Comparison of ENCODE assay signal across 15 cellular contexts in genomic region chr5:760363-761205, GRCh38. TPM values are rescaled to one million over a fixed set of nuclear protein-coding genes. Genes with fewer than 3 reads are reported as not detected.
DNase-seq lines count a peak whose midpoint lies in the region; ATAC-seq, FAIRE-seq and TF ChIP-seq lines count a peak whose summit lies in the region.
"Had no signal": no experiment of that assay in that cellular context is flagged by ENCODE, and none has a peak within 500 bp of the region (broad histone marks: within the 10 kb centered on the region; RNA-seq: fewer than 3 reads in every experiment).

No MANE protein-coding gene starts in this region.

- H3K27ac Mint-ChIP-seq in T-helper 17 cell, result peak overlapping the region; percentile 99
- H3K27ac Mint-ChIP-seq: brain had no signal

- H3K4me3 ChIP-seq in heart left ventricle (no peak overlapping the region), heart right ventricle (no peak overlapping the region), HepG2 (replicated peaks in 1 of 3; ENCODE audit: insufficient read depth in 1 of 3, low read depth in 2 of 3, low read length in 3 of 3) (no peak overlapping the region), upper lobe of left lung (no peak overlapping the region)

- POLR2A ChIA-PET in HepG2 (lab: Yijun Ruan, JAX), result no interaction called here

- H3K79me2 ChIP-seq in HepG2 (ENCODE audit: insufficient read depth, low read length), result no peaks in the 10 kb centered on the region

- in situ Hi-C loops in HepG2 (cut with HindIII; ENCODE audit: extremely low pct_ligation_motif_present, low pct_unique_long_range_greater_than_20kb), result no loop called here

- no peak for FAIRE-seq in HepG2 (lab: Jason Lieb, UNC)
- FAIRE-seq: small intestine had no signal

- TF ChIP-seq EP300 in HepG2 (IDR thresholded peaks at IDR 0.05; ENCODE audit: low read depth in 2 of 2, low read length in 2 of 2), result no peak
- TF ChIP-seq EP300 in HepG2 (CRISPR knock-in tag; IDR thresholded peaks at IDR 0.05; ENCODE audit: borderline replicate concordance), result no peak
- no peak for TF ChIP-seq EP300 in upper lobe of left lung (IDR thresholded peaks at IDR 0.05)

- no peak for TF ChIP-seq CTCF in heart left ventricle (IDR thresholded peaks at IDR 0.05)
- no peak for TF ChIP-seq CTCF in heart right ventricle (IDR thresholded peaks at IDR 0.05)
- TF ChIP-seq CTCF in HepG2 (CRISPR knock-in tag; IDR thresholded peaks at IDR 0.05), result no peak
- no peak for TF ChIP-seq CTCF in upper lobe of left lung (IDR thresholded peaks at IDR 0.05)

- BruUV-seq in HepG2 (replicated peaks; lab: Mats Ljungman, UMichigan), result no TSS peak

- no peak for TF ChIP-seq RAD21 in HepG2 (CRISPR knock-in tag; IDR thresholded peaks at IDR 0.05)

- H3K9me3 ChIP-seq in heart left ventricle, result no peaks in the 10 kb centered on the region
- H3K9me3 ChIP-seq in heart right ventricle, result peaks cover 0 to 4% (median 0%) of the 10 kb centered on the region in 11 donors
- H3K9me3 ChIP-seq in T-helper 17 cell (ENCODE audit: control insufficient read depth, low read length, poor library complexity, severe bottlenecking), result no peaks in the 10 kb centered on the region
- H3K9me3 ChIP-seq in HepG2 (ENCODE audit: low read length), result no peaks in the 10 kb centered on the region
- H3K9me3 ChIP-seq in upper lobe of left lung, result no peaks in the 10 kb centered on the region

- H3K9ac ChIP-seq in HepG2 (ENCODE audit: insufficient read depth, low read depth, low read length), result no peak overlapping the region

- no peaks in the 10 kb centered on the region for H3K36me3 Mint-ChIP-seq in T-helper 17 cell (ENCODE audit: low read depth)

- no peak overlapping the region for H2AFZ ChIP-seq in HepG2 (ENCODE audit: low read length)

- TF ChIP-seq POLR2A in heart left ventricle (IDR thresholded peaks at IDR 0.05) (no peak), HepG2 (IDR thresholded peaks at IDR 0.05; ENCODE audit: insufficient read depth in 1 of 2, low read depth in 2 of 2, low read length in 2 of 2) (no peak), upper lobe of left lung (IDR thresholded peaks at IDR 0.05) (no peak)

- ATAC-seq in heart left ventricle (no peak), heart right ventricle (no peak), T-helper 17 cell (no peak), HepG2 (no peak), upper lobe of left lung (ENCODE audit: low FRiP score in 2 of 2) (no peak)

- CTCF ChIA-PET in HepG2 (lab: Yijun Ruan, JAX; ENCODE audit: low intra/inter-chr PET ratio, low total read pairs), result no interaction called here

- H3K4me1 Mint-ChIP-seq in T-helper 17 cell, result peaks cover 21% of the 10 kb centered on the region

- H3K4me1 ChIP-seq in heart left ventricle (peaks cover 5 to 61% (median 37%) of the 10 kb centered on the region in 12 donors), heart right ventricle (peaks cover 23 to 55% (median 38%) of the 10 kb centered on the region in 9 donors), HepG2 (ENCODE audit: insufficient read depth, low read length) (peaks cover 47% of the 10 kb centered on the region), upper lobe of left lung (peaks cover 29 to 54% (median 35%) of the 10 kb centered on the region in 4 donors)

- DNase-seq in heart left ventricle (peak in 4 of 5 donors; percentile 31 to 40 (median 36)), heart right ventricle (no peak), T-helper 17 cell (no peak), HepG2 (ENCODE audit: low spot score) (no peak), upper lobe of left lung (peak; percentile 28 to 51), NCI-H128 (lab: John Stamatoyannopoulos, UW; ENCODE audit: unreplicated experiment) (no peak), SHP77 treated with DMSO at 0.1 percent for 48 hours (lab: John Stamatoyannopoulos, UW) (no peak), dermis blood vessel endothelial cell (no peak)
- DNase-seq: effector CD8-positive, alpha-beta T cell; NCI-H1694 treated with DMSO at 0.1 percent for 48 hours; OCI-M1; small intestine; SW 1271 had no signal

- no peaks in the 10 kb centered on the region for H3K27me3 ChIP-seq in heart left ventricle
- H3K27me3 ChIP-seq in heart right ventricle, result no peaks in the 10 kb centered on the region
- peaks cover 3 to 57% of the 10 kb centered on the region in 2 experiments for H3K27me3 ChIP-seq in HepG2 (ENCODE audit: control insufficient read depth in 1 of 2, insufficient read depth in 2 of 2, low read length in 2 of 2)
- H3K27me3 ChIP-seq in upper lobe of left lung, result no peaks in the 10 kb centered on the region

- H3K27ac ChIP-seq in heart left ventricle, result peak overlapping the region in 4 of 12 donors; percentile 79 to 92 (median 87)
- H3K27ac ChIP-seq in heart right ventricle, result peak overlapping the region in 3 of 10 donors; percentile 83 to 89 (median 88)
- H3K27ac ChIP-seq in HepG2 (ENCODE audit: extremely low read length, insufficient read depth, low read length), result no peak overlapping the region
- peak overlapping the region in 1 of 4 donors; percentile 12 for H3K27ac ChIP-seq in upper lobe of left lung

- H4K20me1 ChIP-seq in HepG2 (ENCODE audit: insufficient read depth, low read length), result no peaks in the 10 kb centered on the region

- intact Hi-C loops in heart left ventricle (cut with DNase I) (loop anchor here in 3 of 10 donors (5.0 to 10.0 kb wide), 2 partner anchors 84 to 88 kb away; no protein-coding TSS in a partner anchor), heart right ventricle (cut with DNase I) (no loop called here), HepG2 (cut with micrococcal nuclease; ENCODE audit: unreplicated experiment) (no loop called here)

- H3K36me3 ChIP-seq in heart left ventricle (peaks cover 0 to 30% (median 0%) of the 10 kb centered on the region in 9 donors), heart right ventricle (peaks cover 0 to 18% (median 0%) of the 10 kb centered on the region in 9 donors), HepG2 (replicated peaks in 1 of 2; ENCODE audit: control insufficient read depth in 1 of 2, insufficient read depth in 2 of 2, low read length in 2 of 2) (no peaks in the 10 kb centered on the region), upper lobe of left lung (peaks cover 0 to 3% (median 1%) of the 10 kb centered on the region in 4 donors)

- no peak overlapping the region for H3K4me2 ChIP-seq in HepG2 (ENCODE audit: low read depth, low read length)

- 96 to 98% (median 97%) methylated on average over 29 to 31 of the region's 31 CpGs for WGBS in heart left ventricle, 4 donors
- WGBS in heart right ventricle, 2 donors, result 96 to 97% methylated on average over 31 of the region's 31 CpGs
- WGBS in HepG2 (ENCODE audit: low lambda C conversion rate), result 62% methylated on average over 27 of the region's 31 CpGs
- 96 to 98% methylated on average over 28 to 31 of the region's 31 CpGs for WGBS in upper lobe of left lung, 2 donors

- no peaks in the 10 kb centered on the region for H3K27me3 Mint-ChIP-seq in T-helper 17 cell
- H3K27me3 Mint-ChIP-seq: brain had no signal

- H3K4me3 Mint-ChIP-seq in T-helper 17 cell, result no peak overlapping the region
- H3K4me3 Mint-ChIP-seq: brain had no signal

TF ChIP-seq in HepG2, 621 proteins besides CTCF, POLR2A, EP300 and RAD21 (continues in another document):
- TF ChIP-seq ZBTB7A (CRISPR knock-in tag; IDR thresholded peaks at IDR 0.05), result no peak
- TF ChIP-seq ZNF704 (CRISPR knock-in tag; IDR thresholded peaks at IDR 0.05; ENCODE audit: borderline replicate concordance), result no peak

RNA-seq across cellular contexts. Expression of gene ZDHHC11B, which starts 23.9 kb away (rescaled TPM):
- 10 to 100 TPM in 5 of 9 donors, 1 to 10 TPM in 4; 5.1 to 26.5 (median 10.2) TPM for total RNA-seq in heart left ventricle
- polyA plus RNA-seq in heart left ventricle, result 1 to 10 TPM; 3.0 to 8.8 TPM
- 10 to 100 TPM in 5 of 10 donors, 1 to 10 TPM in 5; 5.0 to 46.6 (median 10.3) TPM for total RNA-seq in heart right ventricle
- 10 to 100 TPM in 1 of 2 donors, 1 to 10 TPM in 1; 4.7 to 20.1 TPM for polyA plus RNA-seq in heart right ventricle
- 10 to 100 TPM in 1 of 2 donors, 1 to 10 TPM in 1; 9.3 to 31.2 TPM for total RNA-seq in T-helper 17 cell
- 0.11 TPM in 1 of 2 replicates, not detected in the other for total RNA-seq in HepG2 (2016; rRNA removed; fragmentation: Illumina TruSeq; extraction: Trizol)
- not detected in 2 replicates for total RNA-seq in HepG2 (2016; cell fraction: cytosol; rRNA removed; fragmentation: Illumina TruSeq; extraction: Trizol; ENCODE audit: low read depth)
- 0.04 TPM in 1 of 2 replicates, not detected in the other for total RNA-seq in HepG2 (2016; cell fraction: insoluble cytoplasmic fraction; rRNA removed; fragmentation: Illumina TruSeq; extraction: Trizol)
- 0.21 TPM in 1 of 2 replicates, not detected in the other for total RNA-seq in HepG2 (2016; cell fraction: membrane; rRNA removed; fragmentation: Illumina TruSeq; extraction: Trizol)
- 0.40 and 1.0 TPM in 2 replicates for total RNA-seq in HepG2 (2016; cell fraction: nucleus; rRNA removed; fragmentation: Illumina TruSeq; extraction: Trizol)
- polyA plus RNA-seq in HepG2 (2011; rRNA removed), result 0.07 and 0.12 TPM in 2 replicates
- 0.09 TPM in 1 of 2 replicates, not detected in the other for polyA plus RNA-seq in HepG2 (2011; cell fraction: cytosol; rRNA removed)
- 0.83 and 1.8 TPM in 2 replicates for polyA plus RNA-seq in HepG2 (2011; cell fraction: nucleus; rRNA removed)
- polyA plus RNA-seq in HepG2 (2012), result 0.39 and 0.59 TPM in 2 replicates
- polyA plus RNA-seq in HepG2 (2016; cell fraction: cytosol; fragmentation: Illumina TruSeq; extraction: Trizol; ENCODE audit: low read depth), result not detected in 2 replicates
- polyA plus RNA-seq in HepG2 (2016; cell fraction: insoluble cytoplasmic fraction; fragmentation: Illumina TruSeq; extraction: Trizol; ENCODE audit: low read depth), result 0.14 TPM in 1 of 2 replicates, not detected in the other
- not detected in 2 replicates for polyA plus RNA-seq in HepG2 (2016; cell fraction: membrane; fragmentation: Illumina TruSeq; extraction: Trizol; ENCODE audit: low read depth)
- 0.71 and 0.88 TPM in 2 replicates for polyA plus RNA-seq in HepG2 (2016; cell fraction: nucleus; fragmentation: Illumina TruSeq; extraction: Trizol; ENCODE audit: insufficient read depth, low read depth)
- 1.9 and 3.5 TPM in 2 replicates for polyA minus RNA-seq in HepG2 (2011; rRNA and poly(A)+ RNA removed; ENCODE audit: low replicate concordance)
- polyA minus RNA-seq in HepG2 (2011; cell fraction: cytosol; rRNA and poly(A)+ RNA removed), result 0.62 TPM in 1 of 2 replicates, not detected in the other
- polyA minus RNA-seq in HepG2 (2011; cell fraction: nucleus; rRNA and poly(A)+ RNA removed), result 0.64 and 1.2 TPM in 2 replicates
- total RNA-seq in upper lobe of left lung, result 10 to 100 TPM in 4 of 6 donors, 1 to 10 TPM in 2; 7.4 to 40.8 (median 13.1) TPM
- total RNA-seq in dermis blood vessel endothelial cell, result 0.17 TPM in 1 of 2 replicates, not detected in the other
- total RNA-seq: LHCN-M2 had no signal

Comparison
In these comparisons a context has a peak if more than half of its experiments do, and no peak if none do; other contexts are left out.
1. DNase-seq: peak in heart left ventricle (4 of 5) and upper lobe of left lung (2 of 2); none in heart right ventricle (0 of 2), T-helper 17 cell (0 of 3), HepG2 (single experiment), NCI-H128 (single experiment), SHP77 treated with DMSO at 0.1 percent for 48 hours (single experiment) and dermis blood vessel endothelial cell (single experiment).